Comparison of ENCODE assay signal across 12 cellular contexts in genomic region chr3:41158947-41159346, GRCh38. TPM values are rescaled to one million over a fixed set of nuclear protein-coding genes. Genes with fewer than 3 reads are reported as not detected.
A peak's percentile ranks its signal among the peaks of the same experiment; 100 is the strongest.
DNase-seq lines count a peak whose midpoint lies in the region; ATAC-seq, FAIRE-seq and TF ChIP-seq lines count a peak whose summit lies in the region.
"Had no signal": no experiment of that assay in that cellular context is flagged by ENCODE, and none has a peak within 500 bp of the region (broad histone marks: within the 10 kb centered on the region; RNA-seq: fewer than 3 reads in every experiment).

No MANE protein-coding gene starts in this region.

- no peak overlapping the region for H2AFZ ChIP-seq in hepatocyte

- H3K36me3 ChIP-seq in right atrium auricular region: no peaks in the 10 kb centered on the region
- H3K36me3 ChIP-seq in hepatocyte (replicated peaks; ENCODE audit: insufficient read depth, low read depth): no peaks in the 10 kb centered on the region
- no peaks in the 10 kb centered on the region for H3K36me3 ChIP-seq in upper lobe of left lung
- H3K36me3 ChIP-seq: uterus had no signal

- H3K27me3 ChIP-seq in right atrium auricular region: no peaks in the 10 kb centered on the region
- no peaks in the 10 kb centered on the region for H3K27me3 ChIP-seq in hepatocyte
- no peaks in the 10 kb centered on the region for H3K27me3 ChIP-seq in upper lobe of left lung
- H3K27me3 ChIP-seq: uterus had no signal

- ATAC-seq in Right ventricle myocardium superior (ENCODE audit: poor library complexity): peak; percentile 18
- peak; percentile 44 to 64 for ATAC-seq in upper lobe of left lung (ENCODE audit: low FRiP score in 2 of 2)

- H3K4me3 ChIP-seq in right atrium auricular region: no peak overlapping the region
- H3K4me3 ChIP-seq in hepatocyte: no peak overlapping the region
- no peak overlapping the region for H3K4me3 ChIP-seq in upper lobe of left lung
- H3K4me3 ChIP-seq: uterus had no signal

- H3K9me3 ChIP-seq in right atrium auricular region (no peaks in the 10 kb centered on the region), hepatocyte (ENCODE audit: low read depth) (no peaks in the 10 kb centered on the region), upper lobe of left lung (no peaks in the 10 kb centered on the region)
- H3K9me3 ChIP-seq: uterus had no signal

- TF ChIP-seq EP300 in upper lobe of left lung (IDR thresholded peaks at IDR 0.05): peak in 1 of 4 donors; percentile 35

- 76% methylated on average over 1 of the region's 1 CpG for WGBS in hepatocyte (ENCODE audit: low lambda C conversion rate, missing lambda C conversion rate)
- 53 to 67% methylated on average over 1 of the region's 1 CpG for WGBS in upper lobe of left lung, 2 donors

- H3K4me2 ChIP-seq in hepatocyte: peak overlapping the region; percentile 6

- H3K9me2 ChIP-seq in hepatocyte (replicated peaks; ENCODE audit: insufficient read depth): no peaks in the 10 kb centered on the region

- H3K79me2 ChIP-seq in hepatocyte: no peaks in the 10 kb centered on the region

- no peak for DNase-seq in Right ventricle myocardium superior
- DNase-seq in right atrium auricular region (ENCODE audit: low spot score): no peak
- peak; percentile 7 for DNase-seq in RCC 7860 (ENCODE audit: low spot score)
- DNase-seq in hepatocyte (ENCODE audit: low spot score): peak; percentile 68
- DNase-seq in upper lobe of left lung: peak in 1 of 2 donors; percentile 68
- DNase-seq in hypothalamus (lab: John Stamatoyannopoulos, UW): no peak
- no peak for DNase-seq in effector CD8-positive, alpha-beta T cell (lab: John Stamatoyannopoulos, UW)
- no peak for DNase-seq in superior temporal gyrus (ENCODE audit: extremely low spot score)
- DNase-seq: C1 segment of cervical spinal cord, NCI-H524, retina, uterus had no signal

- TF ChIP-seq CTCF in right atrium auricular region (IDR thresholded peaks at IDR 0.05) (no peak), hepatocyte (IDR thresholded peaks at IDR 0.05; ENCODE audit: poor library complexity) (no peak), upper lobe of left lung (IDR thresholded peaks at IDR 0.05) (no peak)

- intact Hi-C loops in Right ventricle myocardium superior (cut with DNase I): no loop called here

- H3K4me1 ChIP-seq in right atrium auricular region (no peaks in the 10 kb centered on the region), hepatocyte (ENCODE audit: insufficient read depth) (no peaks in the 10 kb centered on the region), upper lobe of left lung (peaks cover 0 to 16% (median 8%) of the 10 kb centered on the region in 4 donors)
- H3K4me1 ChIP-seq: uterus had no signal

- no peak for FAIRE-seq in RCC 7860 (lab: Jason Lieb, UNC)

- H3K27ac ChIP-seq in right atrium auricular region: no peak overlapping the region
- H3K27ac ChIP-seq in hepatocyte: peak overlapping the region; percentile 87
- peak overlapping the region in 3 of 4 donors; percentile 0 to 50 (median 13) for H3K27ac ChIP-seq in upper lobe of left lung
- H3K27ac ChIP-seq: uterus had no signal

- no peak for TF ChIP-seq POLR2A in upper lobe of left lung (IDR thresholded peaks at IDR 0.05)

- H4K20me1 ChIP-seq in hepatocyte (ENCODE audit: insufficient read depth, poor library complexity, severe bottlenecking): no peaks in the 10 kb centered on the region

RNA-seq across cellular contexts. Expression of gene CTNNB1, which starts 40.4 kb away (rescaled TPM):
- total RNA-seq in Right ventricle myocardium superior: 152 TPM
- 100 to 1,000 TPM; 156 to 261 TPM for total RNA-seq in right atrium auricular region
- total RNA-seq in hepatocyte: 623 and 663 TPM in 2 replicates
- polyA plus RNA-seq in hepatocyte: 109 and 137 TPM in 2 replicates
- total RNA-seq in upper lobe of left lung: 100 to 1,000 TPM; 332 to 776 (median 412) TPM

Comparison
In these comparisons a context has a peak if more than half of its experiments do, and no peak if none do; other contexts are left out.
1. DNase-seq: peak in RCC 7860 (single experiment) and hepatocyte (single experiment); none in Right ventricle myocardium superior (single experiment), right atrium auricular region (single experiment), hypothalamus (0 of 51), effector CD8-positive, alpha-beta T cell (single experiment) and superior temporal gyrus (single experiment).
2. H3K27ac ChIP-seq: peak in hepatocyte (single experiment) and upper lobe of left lung (3 of 4); none in right atrium auricular region (0 of 2).